ENCODE assay signal across 20 cellular contexts in the genomic region with DNA sequence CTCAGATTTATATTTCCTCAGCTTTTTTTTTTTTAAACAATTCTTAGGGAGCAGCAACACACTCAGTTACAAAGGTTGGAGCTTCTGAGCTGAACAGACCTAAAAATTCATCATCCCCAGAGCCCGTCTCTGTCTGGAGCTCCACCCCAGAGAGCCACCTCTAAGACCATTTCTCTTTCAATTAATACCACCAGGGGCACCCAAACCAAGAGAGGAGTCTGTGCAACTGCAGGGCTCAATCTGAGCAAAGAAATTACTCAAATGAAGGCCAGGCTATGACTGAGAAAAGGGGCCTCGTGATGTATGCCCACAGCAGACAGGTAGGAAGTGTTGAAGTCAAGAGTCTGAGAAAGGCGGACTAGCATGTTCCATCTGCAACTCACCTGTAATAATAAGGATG.
A peak's percentile ranks its signal among the peaks of the same experiment; 100 is the strongest.
DNase-seq lines count a peak whose midpoint lies in the region; ATAC-seq and TF ChIP-seq lines count a peak whose summit lies in the region.
"Had no signal": no experiment of that assay in that cellular context is flagged by ENCODE, and none has a peak within 500 bp of the region (broad histone marks: within the 10 kb centered on the region; RNA-seq: fewer than 3 reads in every experiment).

No MANE protein-coding gene starts in this region.

- H3K4me3 ChIP-seq in GM12864 (ENCODE audit: low read depth, low read length) (no peak overlapping the region), KMS-11 (IDR thresholded peaks at IDR 0.05; ENCODE audit: insufficient read depth, low read depth, low read length) (no peak overlapping the region), mesendoderm (ENCODE audit: low read length) (no peak overlapping the region)
- H3K4me3 ChIP-seq: Peyer's patch had no signal

- H3K27ac ChIP-seq in KMS-11: no peak overlapping the region
- H3K27ac ChIP-seq in mesendoderm (ENCODE audit: low read depth, low read length): no peak overlapping the region
- H3K27ac ChIP-seq: HL-60, Peyer's patch had no signal

- DNase-seq in GM12864 (ENCODE audit: low read depth): no peak
- no peak for DNase-seq in WTC11 (ENCODE audit: low spot score)
- peak; percentile 29 for DNase-seq in mesendoderm
- DNase-seq in SIG-M5 treated with dmso at 0.1 percent for 504 hours (lab: John Stamatoyannopoulos, UW; ENCODE audit: unreplicated experiment): no peak
- no peak for DNase-seq in left colon
- DNase-seq: AML-193, DMS153, GOT3, NCI-H1436, NCI-H2081, NCI-H510A treated with DMSO at 0.1 percent for 48 hours, NCI-H82, Peyer's patch, Right ventricle myocardium superior, T-helper 1 cell had no signal

- H3K4me3 Mint-ChIP-seq in WTC11: no peak overlapping the region
- H3K4me3 Mint-ChIP-seq: CD14-positive monocyte had no signal

- H3K79me1 ChIP-seq in mesendoderm (ENCODE audit: low read length): no peaks in the 10 kb centered on the region

- TF ChIP-seq CTCF in GM12864 (IDR thresholded peaks at IDR 0.05; ENCODE audit: low read depth, low read length, missing control alignments) (peak; percentile 5), KMS-11 (conservative IDR thresholded peaks at IDR 0.05; ENCODE audit: low read depth, low read length) (0 out of 2 replicates have a peak, but pooled peaks have one; percentile 15), WTC11 (IDR thresholded peaks at IDR 0.05) (no peak)

- no peak overlapping the region for H2AK5ac ChIP-seq in mesendoderm (ENCODE audit: low read length)

- peak; percentile 63 for ATAC-seq in WTC11
- no peak for ATAC-seq in left colon
- ATAC-seq in GM19351 (IDR thresholded peaks at IDR 0.05; ENCODE audit: unreplicated experiment): no peak
- ATAC-seq: SK-N-SH treated with all-trans-retinoic acid at 6 μM for 48 hours had no signal

- no peaks in the 10 kb centered on the region for H4K20me1 ChIP-seq in KMS-11 (ENCODE audit: insufficient read depth)

- H3K27ac Mint-ChIP-seq in WTC11: peak overlapping the region; percentile 83; the same call in 1 of the 2 replicates
- H3K27ac Mint-ChIP-seq: CD14-positive monocyte had no signal

- no peak overlapping the region for H4K5ac ChIP-seq in mesendoderm (ENCODE audit: low read length)

- H3K4me2 ChIP-seq in KMS-11 (no peak overlapping the region), mesendoderm (ENCODE audit: low read length) (no peak overlapping the region)

- H3K27me3 Mint-ChIP-seq in WTC11 (ENCODE audit: low read depth): no peaks in the 10 kb centered on the region

- no peaks in the 10 kb centered on the region for H3K9me3 Mint-ChIP-seq in WTC11

- H3K4me1 ChIP-seq in KMS-11 (ENCODE audit: low read depth, poor library complexity, severe bottlenecking) (peaks cover 46% of the 10 kb centered on the region), mesendoderm (ENCODE audit: control insufficient read depth, low read depth, low read length) (peaks cover 3% of the 10 kb centered on the region)
- H3K4me1 ChIP-seq: Peyer's patch had no signal

- no CpG with 5 or more reads among the region's 3 CpGs for WGBS in mesendoderm (ENCODE audit: extremely low coverage, insufficient coverage, low lambda C conversion rate)

- no peaks in the 10 kb centered on the region for H3K79me2 ChIP-seq in KMS-11 (ENCODE audit: insufficient read depth, low read depth)
- H3K79me2 ChIP-seq in mesendoderm (ENCODE audit: control insufficient read depth, insufficient read depth, low read length): no peaks in the 10 kb centered on the region

- H2BK120ac ChIP-seq in mesendoderm (ENCODE audit: low read depth, low read length): no peak overlapping the region

- H3K27me3 ChIP-seq in KMS-11 (ENCODE audit: insufficient read depth, low read depth) (no peaks in the 10 kb centered on the region), mesendoderm (ENCODE audit: insufficient read depth, low read length, poor library complexity) (no peaks in the 10 kb centered on the region)
- H3K27me3 ChIP-seq: Peyer's patch had no signal

- H3K36me3 Mint-ChIP-seq in WTC11: peaks cover 51% of the 10 kb centered on the region

- H3K23ac ChIP-seq in mesendoderm (ENCODE audit: low read length): no peak overlapping the region

- intact Hi-C loops in left colon (cut with DNase I, micrococcal nuclease): no loop called here

- H3K56ac ChIP-seq in mesendoderm (ENCODE audit: low read length): no peak overlapping the region

- no peak overlapping the region for H4K8ac ChIP-seq in mesendoderm (ENCODE audit: low read depth, low read length)

- peaks cover 35% of the 10 kb centered on the region for H3K4me1 Mint-ChIP-seq in WTC11

- H3K18ac ChIP-seq in mesendoderm (ENCODE audit: low read length): no peak overlapping the region

- H2BK15ac ChIP-seq in mesendoderm (replicated peaks; ENCODE audit: low read depth): no peak overlapping the region

- CTCF ChIA-PET in WTC11 (lab: Charles Lee): interaction anchor here (0.6 to 0.8 kb wide), 2 partner anchors 27 to 320 kb away, joined by 3 read pairs; no protein-coding TSS in a partner anchor

- no peak overlapping the region for H2AFZ ChIP-seq in KMS-11 (ENCODE audit: low read depth)

- POLR2A ChIA-PET in WTC11 (lab: Charles Lee): no interaction called here

- no peak overlapping the region for H3K4ac ChIP-seq in mesendoderm (ENCODE audit: low read depth, low read length)

- H2BK5ac ChIP-seq in mesendoderm (ENCODE audit: low read length): no peak overlapping the region

- H3K9ac ChIP-seq in KMS-11: no peak overlapping the region
- H3K9ac ChIP-seq in mesendoderm (ENCODE audit: low read length): no peak overlapping the region

- H3K36me3 ChIP-seq in KMS-11 (ENCODE audit: insufficient read depth): no peaks in the 10 kb centered on the region; the same call in 1 of the 2 replicates
- H3K36me3 ChIP-seq in mesendoderm (ENCODE audit: control insufficient read depth, insufficient read depth, low read length): no peaks in the 10 kb centered on the region

TF ChIP-seq in WTC11, 78 proteins besides CTCF, POLR2A, EP300 and RAD21:
- TF ChIP-seq, protein P1, sequence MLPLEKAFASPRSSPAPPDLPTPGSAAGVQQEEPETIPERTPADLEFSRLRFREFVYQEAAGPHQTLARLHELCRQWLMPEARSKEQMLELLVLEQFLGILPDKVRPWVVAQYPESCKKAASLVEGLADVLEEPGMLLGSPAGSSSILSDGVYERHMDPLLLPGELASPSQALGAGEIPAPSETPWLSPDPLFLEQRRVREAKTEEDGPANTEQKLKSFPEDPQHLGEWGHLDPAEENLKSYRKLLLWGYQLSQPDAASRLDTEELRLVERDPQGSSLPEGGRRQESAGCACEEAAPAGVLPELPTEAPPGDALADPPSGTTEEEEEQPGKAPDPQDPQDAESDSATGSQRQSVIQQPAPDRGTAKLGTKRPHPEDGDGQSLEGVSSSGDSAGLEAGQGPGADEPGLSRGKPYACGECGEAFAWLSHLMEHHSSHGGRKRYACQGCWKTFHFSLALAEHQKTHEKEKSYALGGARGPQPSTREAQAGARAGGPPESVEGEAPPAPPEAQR (CRISPR knock-in tag; IDR thresholded peaks at IDR 0.05): no peak
